In the genomic region with DNA sequence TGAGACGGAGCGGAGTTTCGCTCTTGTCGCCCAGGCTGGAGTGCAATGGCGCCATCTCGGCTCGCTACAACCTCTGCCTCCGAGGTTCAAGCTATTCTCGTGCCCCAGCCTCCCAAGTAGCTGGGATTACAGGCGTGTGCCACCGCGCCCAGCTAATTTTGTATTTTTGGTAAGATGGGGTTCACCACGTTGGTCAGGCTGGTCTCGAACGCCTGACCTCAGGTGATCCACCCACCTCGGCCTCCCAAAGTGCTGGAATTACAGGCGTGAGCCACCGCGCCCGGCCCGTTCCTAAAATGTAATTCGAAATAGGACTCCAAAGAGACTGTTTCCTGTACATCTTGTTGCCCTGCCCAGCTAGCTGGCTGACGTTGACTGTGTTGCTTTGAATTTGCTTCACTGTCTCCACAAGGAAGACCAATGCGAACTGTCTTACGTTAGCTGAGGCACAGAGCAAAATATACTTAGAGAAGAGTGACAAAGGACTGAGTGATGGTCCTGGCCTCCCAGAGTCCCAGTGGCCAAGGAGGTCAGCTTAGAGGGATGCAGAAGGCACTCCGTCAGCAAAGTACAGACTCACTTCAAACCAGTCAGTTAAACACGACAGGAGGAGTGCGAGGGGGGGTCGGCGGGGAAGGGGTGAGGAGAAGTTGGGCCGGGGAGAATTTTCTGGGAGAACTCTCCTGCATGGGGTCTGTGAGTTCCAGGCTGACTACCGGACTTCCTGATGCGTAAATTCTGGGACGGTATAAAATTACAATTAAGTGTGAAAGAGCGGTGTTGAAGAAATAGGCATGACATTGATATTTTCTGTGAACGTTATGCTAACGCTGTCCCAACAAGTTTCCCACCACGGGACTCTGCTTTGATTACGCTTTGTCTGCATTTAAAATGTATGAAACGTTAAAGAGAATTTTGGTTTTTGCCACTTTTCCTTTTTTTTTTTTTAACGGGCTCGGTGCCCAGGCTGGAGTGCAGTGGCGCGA, we compare ENCODE assay signal across 1 cellular context.
TF ChIP-seq lines count a peak whose summit lies in the region.

No MANE protein-coding gene starts in this region.

TF ChIP-seq in K562, 482 proteins besides CTCF, POLR2A, EP300 and RAD21 (continued from another document):
- TF ChIP-seq GABPB1 (CRISPR knock-in tag; IDR thresholded peaks at IDR 0.05) (peak; percentile 29; the same call in 1 of the 2 replicates), MECOM (CRISPR knock-in tag; IDR thresholded peaks at IDR 0.05) (no peak), TOE1 (IDR thresholded peaks at IDR 0.05; ENCODE audit: borderline replicate concordance) (no peak), TOE1 (CRISPR knock-in tag; IDR thresholded peaks at IDR 0.05; ENCODE audit: borderline replicate concordance, low read depth) (no peak), RBM25 (IDR thresholded peaks at IDR 0.05; ENCODE audit: low read depth, low read length, severe bottlenecking) (no peak), ZNF41 (CRISPR knock-in tag; conservative IDR thresholded peaks at IDR 0.05) (no peak), ZNF175 (CRISPR knock-in tag; IDR thresholded peaks at IDR 0.05; ENCODE audit: low read depth) (no peak), BDP1 (IDR thresholded peaks at IDR 0.05; ENCODE audit: insufficient read depth, insufficient read length) (peak; percentile 20), CBX2 (IDR thresholded peaks at IDR 0.05; ENCODE audit: insufficient read depth, low read length, poor library complexity, severe bottlenecking) (no peak), SAFB (IDR thresholded peaks at IDR 0.05; ENCODE audit: borderline replicate concordance, low read depth, low read length) (no peak), CHD1 (IDR thresholded peaks at IDR 0.05; ENCODE audit: low read length) (peak; percentile 44), PTTG1 (tag; IDR thresholded peaks at IDR 0.05; ENCODE audit: low read depth) (no peak), BRF1 (IDR thresholded peaks at IDR 0.05; ENCODE audit: borderline replicate concordance, extremely low read depth, insufficient read length) (no peak), BHLHE40 (IDR thresholded peaks at IDR 0.05; ENCODE audit: low read length) (0 out of 2 replicates have a peak, but pooled peaks have one; percentile 36), STAG1 (CRISPR knock-in tag; IDR thresholded peaks at IDR 0.05; ENCODE audit: borderline replicate concordance) (no peak), SMARCA5 (IDR thresholded peaks at IDR 0.05) (peak; percentile 97), SRF (CRISPR knock-in tag; IDR thresholded peaks at IDR 0.05) (no peak), CREB1 (IDR thresholded peaks at IDR 0.05) (peak; percentile 5; the same call in 1 of the 2 replicates), CREB1 (CRISPR knock-in tag; IDR thresholded peaks at IDR 0.05) (peak; percentile 21; the same call in 1 of the 2 replicates), LEF1 (IDR thresholded peaks at IDR 0.05) (no peak), EP400 (IDR thresholded peaks at IDR 0.05) (peak; percentile 63; the same call in 1 of the 2 replicates), ZNF311 (CRISPR knock-in tag; IDR thresholded peaks at IDR 0.05) (no peak), FOXJ3 (CRISPR knock-in tag; IDR thresholded peaks at IDR 0.05) (no peak), RFX7 (CRISPR knock-in tag; IDR thresholded peaks at IDR 0.05) (no peak), HIVEP1 (CRISPR knock-in tag; IDR thresholded peaks at IDR 0.05) (no peak), MBD2 (IDR thresholded peaks at IDR 0.05; ENCODE audit: borderline replicate concordance, low read depth) (no peak; the same call in 1 of the 2 replicates), RFX1 (IDR thresholded peaks at IDR 0.05) (no peak), YY1 (IDR thresholded peaks at IDR 0.05; ENCODE audit: borderline replicate concordance in 1 of 3, control insufficient read depth in 1 of 3, extremely low read depth in 1 of 3, insufficient read depth in 3 of 3, insufficient read length in 1 of 3, insufficient replicate concordance in 2 of 3, low read depth in 1 of 3, low read length in 2 of 3) (peak in 2 of 3 experiments; percentile 32 to 76)
- TF ChIP-seq, protein P1, sequence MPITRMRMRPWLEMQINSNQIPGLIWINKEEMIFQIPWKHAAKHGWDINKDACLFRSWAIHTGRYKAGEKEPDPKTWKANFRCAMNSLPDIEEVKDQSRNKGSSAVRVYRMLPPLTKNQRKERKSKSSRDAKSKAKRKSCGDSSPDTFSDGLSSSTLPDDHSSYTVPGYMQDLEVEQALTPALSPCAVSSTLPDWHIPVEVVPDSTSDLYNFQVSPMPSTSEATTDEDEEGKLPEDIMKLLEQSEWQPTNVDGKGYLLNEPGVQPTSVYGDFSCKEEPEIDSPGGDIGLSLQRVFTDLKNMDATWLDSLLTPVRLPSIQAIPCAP (CRISPR knock-in tag; IDR thresholded peaks at IDR 0.05; ENCODE audit: borderline replicate concordance): no peak
- TF ChIP-seq, protein P2, sequence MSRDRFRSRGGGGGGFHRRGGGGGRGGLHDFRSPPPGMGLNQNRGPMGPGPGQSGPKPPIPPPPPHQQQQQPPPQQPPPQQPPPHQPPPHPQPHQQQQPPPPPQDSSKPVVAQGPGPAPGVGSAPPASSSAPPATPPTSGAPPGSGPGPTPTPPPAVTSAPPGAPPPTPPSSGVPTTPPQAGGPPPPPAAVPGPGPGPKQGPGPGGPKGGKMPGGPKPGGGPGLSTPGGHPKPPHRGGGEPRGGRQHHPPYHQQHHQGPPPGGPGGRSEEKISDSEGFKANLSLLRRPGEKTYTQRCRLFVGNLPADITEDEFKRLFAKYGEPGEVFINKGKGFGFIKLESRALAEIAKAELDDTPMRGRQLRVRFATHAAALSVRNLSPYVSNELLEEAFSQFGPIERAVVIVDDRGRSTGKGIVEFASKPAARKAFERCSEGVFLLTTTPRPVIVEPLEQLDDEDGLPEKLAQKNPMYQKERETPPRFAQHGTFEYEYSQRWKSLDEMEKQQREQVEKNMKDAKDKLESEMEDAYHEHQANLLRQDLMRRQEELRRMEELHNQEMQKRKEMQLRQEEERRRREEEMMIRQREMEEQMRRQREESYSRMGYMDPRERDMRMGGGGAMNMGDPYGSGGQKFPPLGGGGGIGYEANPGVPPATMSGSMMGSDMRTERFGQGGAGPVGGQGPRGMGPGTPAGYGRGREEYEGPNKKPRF (IDR thresholded peaks at IDR 0.05; ENCODE audit: low read depth, low read length): no peak
- TF ChIP-seq, protein P3, sequence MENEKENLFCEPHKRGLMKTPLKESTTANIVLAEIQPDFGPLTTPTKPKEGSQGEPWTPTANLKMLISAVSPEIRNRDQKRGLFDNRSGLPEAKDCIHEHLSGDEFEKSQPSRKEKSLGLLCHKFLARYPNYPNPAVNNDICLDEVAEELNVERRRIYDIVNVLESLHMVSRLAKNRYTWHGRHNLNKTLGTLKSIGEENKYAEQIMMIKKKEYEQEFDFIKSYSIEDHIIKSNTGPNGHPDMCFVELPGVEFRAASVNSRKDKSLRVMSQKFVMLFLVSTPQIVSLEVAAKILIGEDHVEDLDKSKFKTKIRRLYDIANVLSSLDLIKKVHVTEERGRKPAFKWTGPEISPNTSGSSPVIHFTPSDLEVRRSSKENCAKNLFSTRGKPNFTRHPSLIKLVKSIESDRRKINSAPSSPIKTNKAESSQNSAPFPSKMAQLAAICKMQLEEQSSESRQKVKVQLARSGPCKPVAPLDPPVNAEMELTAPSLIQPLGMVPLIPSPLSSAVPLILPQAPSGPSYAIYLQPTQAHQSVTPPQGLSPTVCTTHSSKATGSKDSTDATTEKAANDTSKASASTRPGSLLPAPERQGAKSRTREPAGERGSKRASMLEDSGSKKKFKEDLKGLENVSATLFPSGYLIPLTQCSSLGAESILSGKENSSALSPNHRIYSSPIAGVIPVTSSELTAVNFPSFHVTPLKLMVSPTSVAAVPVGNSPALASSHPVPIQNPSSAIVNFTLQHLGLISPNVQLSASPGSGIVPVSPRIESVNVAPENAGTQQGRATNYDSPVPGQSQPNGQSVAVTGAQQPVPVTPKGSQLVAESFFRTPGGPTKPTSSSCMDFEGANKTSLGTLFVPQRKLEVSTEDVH (IDR thresholded peaks at IDR 0.05; ENCODE audit: low read depth, partially characterized antibody): peak; percentile 21
- TF ChIP-seq, protein P4, sequence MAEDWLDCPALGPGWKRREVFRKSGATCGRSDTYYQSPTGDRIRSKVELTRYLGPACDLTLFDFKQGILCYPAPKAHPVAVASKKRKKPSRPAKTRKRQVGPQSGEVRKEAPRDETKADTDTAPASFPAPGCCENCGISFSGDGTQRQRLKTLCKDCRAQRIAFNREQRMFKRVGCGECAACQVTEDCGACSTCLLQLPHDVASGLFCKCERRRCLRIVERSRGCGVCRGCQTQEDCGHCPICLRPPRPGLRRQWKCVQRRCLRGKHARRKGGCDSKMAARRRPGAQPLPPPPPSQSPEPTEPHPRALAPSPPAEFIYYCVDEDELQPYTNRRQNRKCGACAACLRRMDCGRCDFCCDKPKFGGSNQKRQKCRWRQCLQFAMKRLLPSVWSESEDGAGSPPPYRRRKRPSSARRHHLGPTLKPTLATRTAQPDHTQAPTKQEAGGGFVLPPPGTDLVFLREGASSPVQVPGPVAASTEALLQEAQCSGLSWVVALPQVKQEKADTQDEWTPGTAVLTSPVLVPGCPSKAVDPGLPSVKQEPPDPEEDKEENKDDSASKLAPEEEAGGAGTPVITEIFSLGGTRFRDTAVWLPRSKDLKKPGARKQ (CRISPR knock-in tag; IDR thresholded peaks at IDR 0.05): no peak
- TF ChIP-seq, protein P5, sequence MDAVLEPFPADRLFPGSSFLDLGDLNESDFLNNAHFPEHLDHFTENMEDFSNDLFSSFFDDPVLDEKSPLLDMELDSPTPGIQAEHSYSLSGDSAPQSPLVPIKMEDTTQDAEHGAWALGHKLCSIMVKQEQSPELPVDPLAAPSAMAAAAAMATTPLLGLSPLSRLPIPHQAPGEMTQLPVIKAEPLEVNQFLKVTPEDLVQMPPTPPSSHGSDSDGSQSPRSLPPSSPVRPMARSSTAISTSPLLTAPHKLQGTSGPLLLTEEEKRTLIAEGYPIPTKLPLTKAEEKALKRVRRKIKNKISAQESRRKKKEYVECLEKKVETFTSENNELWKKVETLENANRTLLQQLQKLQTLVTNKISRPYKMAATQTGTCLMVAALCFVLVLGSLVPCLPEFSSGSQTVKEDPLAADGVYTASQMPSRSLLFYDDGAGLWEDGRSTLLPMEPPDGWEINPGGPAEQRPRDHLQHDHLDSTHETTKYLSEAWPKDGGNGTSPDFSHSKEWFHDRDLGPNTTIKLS (IDR thresholded peaks at IDR 0.05; ENCODE audit: borderline replicate concordance, low read depth): peak; percentile 54; the same call in 1 of the 2 replicates
- TF ChIP-seq, protein P6, sequence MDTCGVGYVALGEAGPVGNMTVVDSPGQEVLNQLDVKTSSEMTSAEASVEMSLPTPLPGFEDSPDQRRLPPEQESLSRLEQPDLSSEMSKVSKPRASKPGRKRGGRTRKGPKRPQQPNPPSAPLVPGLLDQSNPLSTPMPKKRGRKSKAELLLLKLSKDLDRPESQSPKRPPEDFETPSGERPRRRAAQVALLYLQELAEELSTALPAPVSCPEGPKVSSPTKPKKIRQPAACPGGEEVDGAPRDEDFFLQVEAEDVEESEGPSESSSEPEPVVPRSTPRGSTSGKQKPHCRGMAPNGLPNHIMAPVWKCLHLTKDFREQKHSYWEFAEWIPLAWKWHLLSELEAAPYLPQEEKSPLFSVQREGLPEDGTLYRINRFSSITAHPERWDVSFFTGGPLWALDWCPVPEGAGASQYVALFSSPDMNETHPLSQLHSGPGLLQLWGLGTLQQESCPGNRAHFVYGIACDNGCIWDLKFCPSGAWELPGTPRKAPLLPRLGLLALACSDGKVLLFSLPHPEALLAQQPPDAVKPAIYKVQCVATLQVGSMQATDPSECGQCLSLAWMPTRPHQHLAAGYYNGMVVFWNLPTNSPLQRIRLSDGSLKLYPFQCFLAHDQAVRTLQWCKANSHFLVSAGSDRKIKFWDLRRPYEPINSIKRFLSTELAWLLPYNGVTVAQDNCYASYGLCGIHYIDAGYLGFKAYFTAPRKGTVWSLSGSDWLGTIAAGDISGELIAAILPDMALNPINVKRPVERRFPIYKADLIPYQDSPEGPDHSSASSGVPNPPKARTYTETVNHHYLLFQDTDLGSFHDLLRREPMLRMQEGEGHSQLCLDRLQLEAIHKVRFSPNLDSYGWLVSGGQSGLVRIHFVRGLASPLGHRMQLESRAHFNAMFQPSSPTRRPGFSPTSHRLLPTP (IDR thresholded peaks at IDR 0.05; ENCODE audit: borderline replicate concordance, extremely low read depth, insufficient read length): peak; percentile 79
TF ChIP-seq in K562: peak in this region for 95.
